Comparison of ENCODE assay signal across 9 cellular contexts in the genomic region with DNA sequence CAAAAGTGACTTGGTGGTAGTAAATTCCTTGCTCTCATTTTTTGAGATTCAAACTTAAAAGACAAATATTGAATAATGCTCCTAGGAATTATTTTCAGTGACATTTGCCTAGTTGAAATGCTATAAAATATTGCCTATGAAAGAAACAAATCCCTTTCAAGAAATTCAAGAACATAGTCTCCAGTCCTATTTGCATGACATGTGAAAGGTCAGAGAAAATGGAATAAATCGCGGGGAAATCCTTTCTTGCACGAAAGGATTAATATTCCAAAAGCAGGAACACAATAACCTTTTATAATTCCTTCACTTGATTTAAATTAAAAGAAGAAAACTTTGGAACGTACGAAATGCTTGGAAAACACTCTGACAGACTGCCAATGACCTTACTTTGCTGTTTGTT.
"Had no signal": no experiment of that assay in that cellular context is flagged by ENCODE, and none has a peak within 500 bp of the region (broad histone marks: within the 10 kb centered on the region; RNA-seq: fewer than 3 reads in every experiment).

No MANE protein-coding gene starts in this region.

- H3K36me3 ChIP-seq: HAP-1 had no signal

- DNase-seq: GM23248, GOT3, H7, HFFc6, IMR-90, KG1 had no signal

- H3K27ac ChIP-seq: GM23248 had no signal

- H3K9me3 ChIP-seq: HAP-1 had no signal

- H3K27ac Mint-ChIP-seq: HFFc6 had no signal

- H3K4me3 ChIP-seq: GM23248, HAP-1, K562 had no signal

- H2AFZ ChIP-seq: GM23248 had no signal

- ATAC-seq: HCT116, K562 had no signal

- H3K4me3 Mint-ChIP-seq: HFFc6 had no signal

- H3K9ac ChIP-seq: GM23248 had no signal
